Comparison of ENCODE assay signal across 35 cellular contexts in genomic region chr5:142343531-142343930, GRCh38. TPM values are rescaled to one million over a fixed set of nuclear protein-coding genes. Genes with fewer than 3 reads are reported as not detected.
"Had no signal": no experiment of that assay in that cellular context is flagged by ENCODE, and none has a peak within 500 bp of the region (broad histone marks: within the 10 kb centered on the region; RNA-seq: fewer than 3 reads in every experiment).

No MANE protein-coding gene starts in this region.

- H3K4me1 Mint-ChIP-seq: activated B cell treated with CpG ODN at 0.5 μM for 24 hours; activated naive CD4-positive, alpha-beta T cell treated with anti-CD3 and anti-CD28 coated beads, Interleukin-2, amount 10 ng/mL, durations not matched to agents 7 days and 5 days; activated T-helper 17 cell treated with anti-CD3 and anti-CD28 coated beads, Interleukin-2, amount 50 U/mL, for 72 hours; brain; central memory CD8-positive, alpha-beta T cell; endodermal cell had no signal

- DNase-seq: activated B cell treated with CpG ODN at 0.5 μM for 24 hours; activated CD4-positive, alpha-beta T cell treated with anti-CD3 and anti-CD28 coated beads for 48 hours; activated CD4-positive, alpha-beta T cell treated with anti-CD3 and anti-CD28 coated beads, Interleukin-2, amount 50 U/mL, for 1 hour; activated CD4-positive, alpha-beta T cell treated with anti-CD3 and anti-CD28 coated beads, Interleukin-2, amount 50 U/mL, for 48 hours; activated CD8-positive, alpha-beta memory T cell treated with anti-CD3 and anti-CD28 coated beads for 24 hours; activated CD8-positive, alpha-beta T cell treated with anti-CD3 and anti-CD28 coated beads for 36 hours; activated gamma-delta T cell; activated naive CD4-positive, alpha-beta T cell; activated naive CD4-positive, alpha-beta T cell treated with anti-CD3 and anti-CD28 coated beads, Interleukin-2, amount 10 ng/mL, durations not matched to agents 7 days and 5 days; activated naive CD8-positive, alpha-beta T cell treated with anti-CD3 and anti-CD28 coated beads, Interleukin-2, amount 10 ng/mL, durations not matched to agents 7 days and 5 days; activated T-cell treated with anti-CD3 and anti-CD28 coated beads, Interleukin-2, amount 50 U/mL, for 4 hours; dorsolateral prefrontal cortex; effector memory CD4-positive, alpha-beta T cell; endodermal cell; erythroblast; foreskin keratinocyte; gastrocnemius medialis; glutamatergic neuron; heart left ventricle; T-cell; T1000; WERI-Rb-1 had no signal

- H3K4me1 ChIP-seq: ascending aorta, breast epithelium, foreskin keratinocyte, gastrocnemius medialis had no signal

- H3K27ac Mint-ChIP-seq: activated B cell treated with CpG ODN at 0.5 μM for 24 hours; activated CD8-positive, alpha-beta T cell treated with anti-CD3 and anti-CD28 coated beads for 36 hours; activated naive CD4-positive, alpha-beta T cell treated with anti-CD3 and anti-CD28 coated beads, Interleukin-2, amount 10 ng/mL, durations not matched to agents 7 days and 5 days; activated naive CD4-positive, alpha-beta T cell treated with anti-CD3 and anti-CD28 coated beads, Interleukin-2, amount 50 U/mL, for 72 hours; activated naive CD8-positive, alpha-beta T cell treated with anti-CD3 and anti-CD28 coated beads, Interleukin-2, amount 10 ng/mL, durations not matched to agents 7 days and 5 days; activated T-helper 17 cell treated with anti-CD3 and anti-CD28 coated beads, Interleukin-2, amount 50 U/mL, for 72 hours; brain; dendritic cell treated with granulocyte-macrophage colony-stimulating factor and Interleukin-4, amounts not matched to agents 40 ng/mL and 50 ng/mL, for 4 days; endodermal cell; T-cell; T-helper 1 cell treated with Interleukin-12 subunit alpha and Interleukin-12 subunit beta and Interleukin-4 antibody, amounts not matched to agents 30 μg/mL and 1 μg/mL, for 36 hours; T-helper 2 cell treated with Interferon-gamma antibody and Interleukin-4, amounts not matched to agents 5 μg/mL and 100 μg/mL, for 36 hours had no signal

- H3K27ac ChIP-seq: ascending aorta, breast epithelium, cardiac muscle cell, coronary artery, dorsolateral prefrontal cortex, esophagus muscularis mucosa, foreskin keratinocyte, gastrocnemius medialis, WERI-Rb-1 had no signal

- H3K27me3 Mint-ChIP-seq: activated T-helper 17 cell treated with anti-CD3 and anti-CD28 coated beads, Interleukin-2, amount 50 U/mL, for 72 hours had no signal

- H3K36me3 ChIP-seq: ascending aorta, breast epithelium, cardiac muscle cell, esophagus muscularis mucosa, gastrocnemius medialis, heart left ventricle, WERI-Rb-1 had no signal

- H3K4me3 ChIP-seq: ascending aorta, breast epithelium, cardiac muscle cell, coronary artery, dorsolateral prefrontal cortex, esophagus muscularis mucosa, gastrocnemius medialis, heart left ventricle had no signal

- ATAC-seq: activated CD4-positive, CD25-positive, alpha-beta regulatory T cell treated with anti-CD3 and anti-CD28 coated beads, Interleukin-2, amount 50 U/mL, for 24 hours; activated CD8-positive, alpha-beta T cell treated with anti-CD3 and anti-CD28 coated beads for 36 hours; activated naive CD4-positive, alpha-beta T cell treated with anti-CD3 and anti-CD28 coated beads, Interleukin-2, amount 50 U/mL, for 72 hours; activated T-cell treated with anti-CD3 and anti-CD28 coated beads, Interleukin-2, amount 50 U/mL, for 4 hours; activated T-helper 17 cell treated with anti-CD3 and anti-CD28 coated beads, Interleukin-2, amount 50 U/mL, for 72 hours; foreskin keratinocyte; gastrocnemius medialis; T-cell had no signal

- H3K4me3 Mint-ChIP-seq: activated B cell treated with CpG ODN at 0.5 μM for 24 hours; activated CD8-positive, alpha-beta T cell treated with anti-CD3 and anti-CD28 coated beads for 36 hours; activated naive CD4-positive, alpha-beta T cell treated with anti-CD3 and anti-CD28 coated beads, Interleukin-2, amount 10 ng/mL, durations not matched to agents 7 days and 5 days; activated naive CD8-positive, alpha-beta T cell treated with anti-CD3 and anti-CD28 coated beads, Interleukin-2, amount 10 ng/mL, durations not matched to agents 7 days and 5 days; activated T-cell treated with anti-CD3 and anti-CD28 coated beads, Interleukin-2, amount 50 U/mL, for 4 hours; activated T-helper 17 cell treated with anti-CD3 and anti-CD28 coated beads, Interleukin-2, amount 50 U/mL, for 72 hours; brain; central memory CD8-positive, alpha-beta T cell; dendritic cell treated with granulocyte-macrophage colony-stimulating factor and Interleukin-4, amounts not matched to agents 40 ng/mL and 50 ng/mL, for 4 days; endodermal cell; T-cell; T-helper 1 cell treated with Interleukin-12 subunit alpha and Interleukin-12 subunit beta and Interleukin-4 antibody, amounts not matched to agents 30 μg/mL and 1 μg/mL, for 36 hours; T-helper 2 cell treated with Interferon-gamma antibody and Interleukin-4, amounts not matched to agents 5 μg/mL and 100 μg/mL, for 36 hours had no signal

- H3K27me3 ChIP-seq: ascending aorta, breast epithelium, cardiac muscle cell, dorsolateral prefrontal cortex, esophagus muscularis mucosa, foreskin keratinocyte, heart left ventricle had no signal

RNA-seq across cellular contexts. Expression of gene SPRY4, which starts 18.7 kb away (rescaled TPM):
- total RNA-seq: activated B cell treated with CpG ODN at 0.5 μM for 24 hours had no signal
